Comparison of ENCODE assay signal across 1 cellular context in the genomic region with DNA sequence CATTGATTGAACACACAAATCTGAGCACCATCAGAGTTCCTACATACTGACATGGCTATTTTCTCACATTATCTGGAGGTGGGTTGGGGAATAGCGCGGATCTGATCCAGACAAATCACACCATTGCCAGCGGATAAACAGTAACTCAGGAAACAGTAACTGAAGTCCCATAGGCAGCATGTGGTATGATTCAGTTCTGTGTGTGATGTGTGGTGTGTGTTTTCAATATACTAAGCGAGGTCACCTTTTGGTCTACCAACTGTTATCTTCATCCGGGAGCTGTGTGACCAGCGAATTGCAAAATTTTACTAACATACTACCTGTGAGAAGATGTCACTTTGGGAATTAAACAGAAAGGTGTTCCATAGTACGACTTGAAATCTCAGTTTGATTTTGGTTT.
TF ChIP-seq lines count a peak whose summit lies in the region.

No MANE protein-coding gene starts in this region.

TF ChIP-seq in GM12878, 131 proteins besides CTCF, POLR2A, EP300 and RAD21:
- TF ChIP-seq CBX3 (IDR thresholded peaks at IDR 0.05; ENCODE audit: borderline replicate concordance, low read depth) (no peak), BACH1 (IDR thresholded peaks at IDR 0.05; ENCODE audit: borderline replicate concordance) (no peak), SIX5 (IDR thresholded peaks at IDR 0.05; ENCODE audit: low read depth, low read length, severe bottlenecking) (no peak), POLR2AphosphoS5 (IDR thresholded peaks at IDR 0.05; ENCODE audit: low read length) (0 out of 2 replicates have a peak, but pooled peaks have one; percentile 41), YBX1 (IDR thresholded peaks at IDR 0.05) (no peak), RFX5 (IDR thresholded peaks at IDR 0.05; ENCODE audit: low read depth, low read length) (no peak), CBX5 (IDR thresholded peaks at IDR 0.05; ENCODE audit: low read depth) (no peak), MTA2 (IDR thresholded peaks at IDR 0.05; ENCODE audit: low read depth) (no peak)
TF ChIP-seq in GM12878: peak in this region for 1.
